Comparison of ENCODE assay signal across 9 cellular contexts in genomic region chr13:33537691-33538090, GRCh38.
A peak's percentile ranks its signal among the peaks of the same experiment; 100 is the strongest.
DNase-seq lines count a peak whose midpoint lies in the region; ATAC-seq, FAIRE-seq and TF ChIP-seq lines count a peak whose summit lies in the region.
"Had no signal": no experiment of that assay in that cellular context is flagged by ENCODE, and none has a peak within 500 bp of the region (broad histone marks: within the 10 kb centered on the region; RNA-seq: fewer than 3 reads in every experiment).

No MANE protein-coding gene starts in this region.

- CTCF ChIA-PET in T-cell (lab: Charles Lee) = no interaction called here

- H3K27ac ChIP-seq in upper lobe of right lung = no peak overlapping the region

- H3K9me3 ChIP-seq in skeletal muscle satellite cell (replicated peaks; ENCODE audit: low read length) (no peaks in the 10 kb centered on the region), upper lobe of right lung (no peaks in the 10 kb centered on the region)

- peak overlapping the region; percentile 58 for H3K9ac ChIP-seq in skeletal muscle satellite cell (ENCODE audit: low read depth, low read length)

- no peaks in the 10 kb centered on the region for H3K36me3 Mint-ChIP-seq in T-cell

- H3K4me1 ChIP-seq in skeletal muscle satellite cell (ENCODE audit: control insufficient read depth, insufficient read depth, low read length) (peaks cover 33% of the 10 kb centered on the region), upper lobe of right lung (peaks cover 13% of the 10 kb centered on the region)

- H3K4me1 Mint-ChIP-seq in T-cell = peaks cover 19 to 32% (median 20%) of the 10 kb centered on the region in 3 donors

- POLR2A ChIA-PET in T-cell (lab: Charles Lee) = interaction anchor here in 1 of 2 donors (0.7 kb wide), 1 partner anchor 275 kb away, joined by 8 read pairs; no protein-coding TSS in a partner anchor

- H3K9me3 Mint-ChIP-seq in T-cell = peaks cover 0 to 13% (median 0%) of the 10 kb centered on the region in 3 donors

- H3K27ac Mint-ChIP-seq in T-cell = peak overlapping the region; percentile 11 to 49

- no peak for FAIRE-seq in HTR-8/SVneo (lab: Jason Lieb, UNC)

- peak overlapping the region; percentile 29 for H3K4me2 ChIP-seq in skeletal muscle satellite cell (ENCODE audit: low read length)

- H3K27me3 ChIP-seq in skeletal muscle satellite cell (ENCODE audit: control insufficient read depth, insufficient read depth, low read length) (no peaks in the 10 kb centered on the region), upper lobe of right lung (no peaks in the 10 kb centered on the region)

- ATAC-seq in GM19395 (IDR thresholded peaks at IDR 0.05; ENCODE audit: unreplicated experiment) (peak; percentile 35), T-cell (replicated peaks in 1 of 4) (no peak), upper lobe of right lung (no peak)

- H3K4me3 ChIP-seq in fibroblast of villous mesenchyme (ENCODE audit: low read depth, low read length) = no peak overlapping the region
- no peak overlapping the region for H3K4me3 ChIP-seq in skeletal muscle satellite cell (ENCODE audit: low read length)
- H3K4me3 ChIP-seq in upper lobe of right lung = no peak overlapping the region

- no peaks in the 10 kb centered on the region for H3K27me3 Mint-ChIP-seq in T-cell

- TF ChIP-seq CTCF in fibroblast of villous mesenchyme (IDR thresholded peaks at IDR 0.05; ENCODE audit: insufficient read depth, low read depth, low read length) (no peak), upper lobe of right lung (IDR thresholded peaks at IDR 0.05) (no peak)

- no peak overlapping the region for H3K4me3 Mint-ChIP-seq in T-cell

- H3K36me3 ChIP-seq in skeletal muscle satellite cell (ENCODE audit: insufficient read depth, low read length) = no peaks in the 10 kb centered on the region
- no peaks in the 10 kb centered on the region for H3K36me3 ChIP-seq in upper lobe of right lung

- intact Hi-C loops in upper lobe of right lung (cut with DNase I) = no loop called here

- no peak for DNase-seq in T-cell
- peak; percentile 75 for DNase-seq in fibroblast of villous mesenchyme (ENCODE audit: low read depth)
- no peak for DNase-seq in HuH-7.5 (ENCODE audit: low spot score)
- DNase-seq in HTR-8/SVneo (ENCODE audit: insufficient read length, low spot score) = no peak
- DNase-seq in cortex of kidney (lab: John Stamatoyannopoulos, UW) = no peak
- no peak for DNase-seq in upper lobe of right lung
- DNase-seq: NCI-H2227 treated with DMSO at 0.1 percent for 48 hours had no signal
